ENCODE assay signal across 21 cellular contexts in the genomic region with DNA sequence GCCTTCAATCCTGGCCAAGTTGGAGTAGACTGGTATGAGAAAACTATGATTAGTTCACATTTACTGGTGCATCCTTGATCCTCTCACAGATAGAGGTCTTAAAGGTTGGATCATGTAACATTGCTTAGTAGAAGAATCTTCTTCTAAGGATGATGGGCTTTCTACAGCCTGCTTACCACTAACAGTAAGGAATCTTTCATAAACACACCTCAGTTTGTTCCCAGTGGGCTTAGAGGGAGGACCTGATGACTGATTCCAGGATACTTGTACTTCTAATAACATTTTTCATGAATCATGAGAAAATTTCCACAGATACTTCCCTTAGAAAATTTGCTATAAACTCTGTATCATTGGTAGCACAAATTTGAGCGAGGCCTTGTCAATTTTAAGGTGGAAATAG.
"Had no signal": no experiment of that assay in that cellular context is flagged by ENCODE, and none has a peak within 500 bp of the region (broad histone marks: within the 10 kb centered on the region; RNA-seq: fewer than 3 reads in every experiment).

No MANE protein-coding gene starts in this region.

- H3K36me3 ChIP-seq: uterus had no signal

- H3K4me1 ChIP-seq: body of pancreas, colonic mucosa, gastrocnemius medialis, parathyroid adenoma, uterus had no signal

- H3K9me3 ChIP-seq: body of pancreas, colonic mucosa, gastrocnemius medialis, heart left ventricle, uterus had no signal

- DNase-seq: activated CD4-positive, alpha-beta T cell treated with anti-CD3 and anti-CD28 coated beads for 36 hours; activated CD4-positive, alpha-beta T cell treated with anti-CD3 and anti-CD28 coated beads, Interleukin-2, amount 50 U/mL, for 48 hours; activated gamma-delta T cell; amygdala; body of pancreas; central memory CD4-positive, alpha-beta T cell; colonic mucosa; gastrocnemius medialis; heart left ventricle; kidney glomerular epithelial cell; left ventricle myocardium superior; mesendoderm; naive thymus-derived CD8-positive, alpha-beta T cell; stimulated activated CD4-positive, alpha-beta T cell treated with anti-CD3 and anti-CD28 coated beads, Interleukin-1b, Interleukin-23, amount 100 ng/mL, for 48 hours; stimulated activated CD8-positive, alpha-beta memory T cell treated with anti-CD3 and anti-CD28 coated beads, Interleukin-4, amount 100 ng/mL, for 48 hours; stimulated activated naive CD4-positive, alpha-beta T cell; uterus had no signal

- H3K27me3 Mint-ChIP-seq: naive thymus-derived CD8-positive, alpha-beta T cell had no signal

- H3K27me3 ChIP-seq: body of pancreas, colonic mucosa, gastrocnemius medialis, heart left ventricle, uterus had no signal

- H3K4me3 ChIP-seq: body of pancreas, colonic mucosa, gastrocnemius medialis, heart left ventricle, uterus had no signal

- H3K27ac Mint-ChIP-seq: activated CD4-positive, alpha-beta T cell treated with anti-CD3 and anti-CD28 coated beads for 36 hours; activated naive CD4-positive, alpha-beta T cell treated with anti-CD3 and anti-CD28 coated beads, Interleukin-2, amount 50 U/mL, for 72 hours; T-helper 2 cell treated with Interferon-gamma antibody and Interleukin-4, amounts not matched to agents 5 μg/mL and 100 μg/mL, for 36 hours; WTC11 had no signal

- H3K9me3 Mint-ChIP-seq: activated naive CD4-positive, alpha-beta T cell treated with anti-CD3 and anti-CD28 coated beads, Interleukin-2, amount 50 U/mL, for 72 hours; naive thymus-derived CD8-positive, alpha-beta T cell; T-helper 2 cell treated with Interferon-gamma antibody and Interleukin-4, amounts not matched to agents 5 μg/mL and 100 μg/mL, for 36 hours; WTC11 had no signal

- H3K4me3 Mint-ChIP-seq: activated CD4-positive, alpha-beta T cell treated with anti-CD3 and anti-CD28 coated beads for 36 hours; naive thymus-derived CD8-positive, alpha-beta T cell; T-helper 2 cell treated with Interferon-gamma antibody and Interleukin-4, amounts not matched to agents 5 μg/mL and 100 μg/mL, for 36 hours; WTC11 had no signal

- ATAC-seq: activated CD4-positive, alpha-beta T cell treated with anti-CD3 and anti-CD28 coated beads for 36 hours; activated naive CD4-positive, alpha-beta T cell treated with anti-CD3 and anti-CD28 coated beads, Interleukin-2, amount 50 U/mL, for 72 hours; body of pancreas; gastrocnemius medialis; heart left ventricle; left ventricle myocardium superior; naive thymus-derived CD8-positive, alpha-beta T cell; WTC11 had no signal

- H3K27ac ChIP-seq: body of pancreas, colonic mucosa, gastrocnemius medialis, heart left ventricle, parathyroid adenoma, uterus had no signal
